ENCODE assay signal across 8 cellular contexts in the genomic region with DNA sequence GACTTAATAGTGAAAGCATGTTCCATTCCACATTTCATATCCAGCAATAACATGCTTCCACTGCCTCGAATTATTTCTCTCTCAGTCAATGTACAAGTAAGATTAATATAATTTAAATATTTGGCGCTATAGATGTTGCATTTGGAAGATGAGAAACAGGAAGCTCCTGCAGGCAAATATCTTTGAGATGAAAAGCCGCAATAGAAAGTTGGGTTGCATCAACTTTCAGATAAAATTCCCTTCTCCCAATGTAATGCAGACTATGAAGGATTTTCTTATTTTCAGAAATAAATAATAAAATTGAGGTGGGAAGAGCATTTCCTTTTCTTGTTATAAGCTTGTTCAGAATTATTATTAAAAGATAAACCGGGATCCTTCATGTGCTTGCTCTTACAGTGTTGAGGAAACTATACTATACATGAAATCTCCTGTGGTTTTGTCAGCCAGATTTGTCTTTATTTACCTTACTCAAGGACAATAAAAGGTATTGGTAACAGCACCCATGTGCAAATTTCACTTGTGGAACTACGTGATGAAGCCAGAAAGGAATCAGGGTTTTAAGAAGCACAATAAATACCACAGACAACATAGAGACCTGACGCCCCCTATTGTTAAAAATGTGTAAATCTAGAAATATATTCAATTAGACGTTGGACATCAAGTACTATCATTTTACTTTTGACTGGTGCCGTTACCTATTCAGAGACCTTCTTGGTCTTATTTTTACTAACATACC.
DNase-seq lines count a peak whose midpoint lies in the region; ATAC-seq and TF ChIP-seq lines count a peak whose summit lies in the region.

No MANE protein-coding gene starts in this region.

- TF ChIP-seq CTCF in epithelial cell of proximal tubule (conservative IDR thresholded peaks at IDR 0.05; ENCODE audit: low read depth, low read length), result peak; percentile 59

- DNase-seq in NOMO-1 treated with DMSO at 0.1 percent for 48 hours (lab: John Stamatoyannopoulos, UW; ENCODE audit: unreplicated experiment) (peak; percentile 22), NOMO-1 treated with dmso at 0.1 percent for 144 hours (lab: John Stamatoyannopoulos, UW; ENCODE audit: unreplicated experiment) (no peak), NCI-H82 treated with DMSO at 0.1 percent for 48 hours (lab: John Stamatoyannopoulos, UW; ENCODE audit: unreplicated experiment) (peak; percentile 28), epithelial cell of proximal tubule (ENCODE audit: low read depth) (no peak), superior temporal gyrus (ENCODE audit: extremely low spot score) (peak; percentile 89), mucosa of gallbladder (ENCODE audit: low spot score) (no peak)
- no peak for DNase-seq in stimulated activated CD4-positive, alpha-beta T cell treated with anti-CD3 and anti-CD28 coated beads, Interleukin-4, amount 100 ng/mL, for 1 hour

- no peak overlapping the region for H3K4me3 ChIP-seq in epithelial cell of proximal tubule (ENCODE audit: low read depth, low read length)

- ATAC-seq in GM18511 (IDR thresholded peaks at IDR 0.05; ENCODE audit: unreplicated experiment), result no peak

Comparison
In these comparisons a context has a peak if more than half of its experiments do, and no peak if none do; other contexts are left out.
1. DNase-seq: peak in NOMO-1 treated with DMSO at 0.1 percent for 48 hours (single experiment), NCI-H82 treated with DMSO at 0.1 percent for 48 hours (single experiment) and superior temporal gyrus (single experiment); none in NOMO-1 treated with dmso at 0.1 percent for 144 hours (single experiment), epithelial cell of proximal tubule (single experiment), stimulated activated CD4-positive, alpha-beta T cell treated with anti-CD3 and anti-CD28 coated beads, Interleukin-4, amount 100 ng/mL, for 1 hour (single experiment) and mucosa of gallbladder (single experiment).